ENCODE assay signal across 8 cellular contexts in genomic region chr17:75046583-75047289, GRCh38. TPM values are rescaled to one million over a fixed set of nuclear protein-coding genes. Genes with fewer than 3 reads are reported as not detected.
A peak's percentile ranks its signal among the peaks of the same experiment; 100 is the strongest.
DNase-seq lines count a peak whose midpoint lies in the region; ATAC-seq and TF ChIP-seq lines count a peak whose summit lies in the region.

TSS of gene ATP5PD (minus strand) at chr17:75046969. CDS start at chr17:75042650, 4,319 bp downstream.
TSS of gene KCTD2 (plus strand) at chr17:75047225. CDS start at chr17:75047251, 26 bp downstream.

- DNase-seq in GM03348 (ENCODE audit: low spot score): peak; percentile 99
- DNase-seq in HFF-Myc (ENCODE audit: extremely low read depth, low read depth): peak; percentile 86
- DNase-seq in NAMALWA (ENCODE audit: low spot score): peak; percentile 97
- peak; percentile 97 for DNase-seq in SK-N-DZ (ENCODE audit: low spot score)
- DNase-seq in activated naive CD4-positive, alpha-beta T cell treated with anti-CD3 and anti-CD28 coated beads, Interleukin-2, amount 10 ng/mL, durations not matched to agents 7 days and 5 days: peak; percentile 97
- DNase-seq in non-pigmented ciliary epithelial cell (ENCODE audit: low read depth): peak; percentile 79
- DNase-seq in superior temporal gyrus (ENCODE audit: extremely low spot score): peak; percentile 97

- TF ChIP-seq CTCF in HFF-Myc (IDR thresholded peaks at IDR 0.05; ENCODE audit: low read depth, low read length, missing control alignments): no peak
- TF ChIP-seq CTCF in gastroesophageal sphincter (IDR thresholded peaks at IDR 0.05): no peak

- peaks cover 49% of the 10 kb centered on the region for H3K4me1 Mint-ChIP-seq in activated naive CD4-positive, alpha-beta T cell treated with anti-CD3 and anti-CD28 coated beads, Interleukin-2, amount 10 ng/mL, durations not matched to agents 7 days and 5 days

- no peak for TF ChIP-seq EP300 in gastroesophageal sphincter (IDR thresholded peaks at IDR 0.05)

- TF ChIP-seq POLR2A in gastroesophageal sphincter (IDR thresholded peaks at IDR 0.05): peak; percentile 95 to 96

- peak within 1 kb of the TSS; percentile 96 for H3K27ac Mint-ChIP-seq in activated naive CD4-positive, alpha-beta T cell treated with anti-CD3 and anti-CD28 coated beads, Interleukin-2, amount 10 ng/mL, durations not matched to agents 7 days and 5 days

- peaks cover 0 to 49% (median 21%) of the 10 kb centered on the region in 3 donors for H3K4me1 ChIP-seq in gastroesophageal sphincter

- H3K9me3 ChIP-seq in gastroesophageal sphincter: no peaks in the 10 kb centered on the region

- peaks cover 3% of the 10 kb centered on the region for H3K27me3 Mint-ChIP-seq in activated naive CD4-positive, alpha-beta T cell treated with anti-CD3 and anti-CD28 coated beads, Interleukin-2, amount 10 ng/mL, durations not matched to agents 7 days and 5 days

- peaks cover 0 to 34% of the 10 kb centered on the region in 2 donors for H3K36me3 ChIP-seq in gastroesophageal sphincter

- H3K36me3 Mint-ChIP-seq in activated naive CD4-positive, alpha-beta T cell treated with anti-CD3 and anti-CD28 coated beads, Interleukin-2, amount 10 ng/mL, durations not matched to agents 7 days and 5 days: peaks cover 21% of the 10 kb centered on the region

- H3K4me3 Mint-ChIP-seq in activated naive CD4-positive, alpha-beta T cell treated with anti-CD3 and anti-CD28 coated beads, Interleukin-2, amount 10 ng/mL, durations not matched to agents 7 days and 5 days: peak within 1 kb of the TSS; percentile 97

- H3K9me3 Mint-ChIP-seq in activated naive CD4-positive, alpha-beta T cell treated with anti-CD3 and anti-CD28 coated beads, Interleukin-2, amount 10 ng/mL, durations not matched to agents 7 days and 5 days: no peaks in the 10 kb centered on the region

- 0% methylated on average over 1 to 2 of the region's 60 CpGs for WGBS in gastroesophageal sphincter (ENCODE audit: low coverage in 1 of 2), 2 donors

- peak; percentile 99 for ATAC-seq in gastroesophageal sphincter

- CTCF ChIA-PET in activated naive CD4-positive, alpha-beta T cell treated with anti-CD3 and anti-CD28 coated beads, Interleukin-2, amount 10 ng/mL, durations not matched to agents 7 days and 5 days (lab: Charles Lee): interaction anchor here (0.6 to 2.4 kb wide), 5 partner anchors 10 to 155 kb away, joined by 3 to 11 read pairs (median 3); no protein-coding TSS in a partner anchor

- H3K4me3 ChIP-seq in HFF-Myc (replicated peaks; ENCODE audit: low read depth, low read length): peak within 1 kb of the TSS; percentile 95
- H3K4me3 ChIP-seq in gastroesophageal sphincter: peak within 1 kb of the TSS; percentile 61 to 92

- H3K27ac ChIP-seq in gastroesophageal sphincter: peak within 1 kb of the TSS; percentile 90 to 100 (median 98)

- H3K27me3 ChIP-seq in gastroesophageal sphincter: no peaks in the 10 kb centered on the region

RNA-seq across cellular contexts. Expression of gene ATP5PD, which starts in this region (rescaled TPM):
- polyA plus RNA-seq in SK-N-DZ (2014; cell fraction: cytosol; rRNA removed): 372 and 412 TPM in 2 replicates
- polyA plus RNA-seq in SK-N-DZ (2014; cell fraction: nucleus; rRNA removed): 318 and 350 TPM in 2 replicates
- 100 to 1,000 TPM; 213 to 337 (median 307) TPM for total RNA-seq in gastroesophageal sphincter

RNA-seq across cellular contexts. Expression of gene KCTD2, which starts in this region (rescaled TPM):
- 27.4 and 27.6 TPM in 2 replicates for polyA plus RNA-seq in SK-N-DZ (2014; cell fraction: cytosol; rRNA removed)
- polyA plus RNA-seq in SK-N-DZ (2014; cell fraction: nucleus; rRNA removed): 21.8 and 22.6 TPM in 2 replicates
- 10 to 100 TPM; 27.1 to 39.7 (median 28.8) TPM for total RNA-seq in gastroesophageal sphincter

Comparison
In these comparisons a context has a peak if more than half of its experiments do, and no peak if none do; other contexts are left out.
1. Peak in every context shown above with its lines: DNase-seq, ATAC-seq, H3K4me3 ChIP-seq and H3K27ac ChIP-seq.